Comparison of ENCODE assay signal across 24 cellular contexts in genomic region chr20:53636725-53637097, GRCh38. TPM values are rescaled to one million over a fixed set of nuclear protein-coding genes. Genes with fewer than 3 reads are reported as not detected.
DNase-seq lines count a peak whose midpoint lies in the region; ATAC-seq and TF ChIP-seq lines count a peak whose summit lies in the region.
"Had no signal": no experiment of that assay in that cellular context is flagged by ENCODE, and none has a peak within 500 bp of the region (broad histone marks: within the 10 kb centered on the region; RNA-seq: fewer than 3 reads in every experiment).

No MANE protein-coding gene starts in this region.

- H3K4me2 ChIP-seq in OCI-LY1 (ENCODE audit: low read length): no peak overlapping the region

- H3K9me3 Mint-ChIP-seq in activated naive CD4-positive, alpha-beta T cell treated with anti-CD3 and anti-CD28 coated beads, Interleukin-2, amount 10 ng/mL, durations not matched to agents 7 days and 5 days: peaks cover 5% of the 10 kb centered on the region
- no peaks in the 10 kb centered on the region for H3K9me3 Mint-ChIP-seq in activated naive CD4-positive, alpha-beta T cell treated with anti-CD3 and anti-CD28 coated beads for 36 hours
- no peaks in the 10 kb centered on the region for H3K9me3 Mint-ChIP-seq in central memory CD8-positive, alpha-beta T cell
- H3K9me3 Mint-ChIP-seq in stimulated activated naive CD8-positive, alpha-beta T cell treated with anti-CD3 and anti-CD28 coated beads, Interleukin-15, amount 100 ng/mL, for 72 hours: no peaks in the 10 kb centered on the region
- H3K9me3 Mint-ChIP-seq in endodermal cell: peaks cover 2% of the 10 kb centered on the region
- H3K9me3 Mint-ChIP-seq: immature natural killer cell had no signal

- WGBS in gastroesophageal sphincter (ENCODE audit: low coverage in 1 of 2), 2 donors: 88 to 91% methylated on average over 1 of the region's 1 CpG
- 89 to 100% methylated on average over 1 of the region's 1 CpG for WGBS in endodermal cell (ENCODE audit: insufficient coverage in 1 of 2, insufficient read length in 1 of 2), 2 experiments

- H3K4me3 Mint-ChIP-seq in activated naive CD4-positive, alpha-beta T cell treated with anti-CD3 and anti-CD28 coated beads, Interleukin-2, amount 10 ng/mL, durations not matched to agents 7 days and 5 days: no peak overlapping the region
- no peak overlapping the region for H3K4me3 Mint-ChIP-seq in activated naive CD4-positive, alpha-beta T cell treated with anti-CD3 and anti-CD28 coated beads for 36 hours
- H3K4me3 Mint-ChIP-seq in central memory CD8-positive, alpha-beta T cell: no peak overlapping the region
- no peak overlapping the region for H3K4me3 Mint-ChIP-seq in stimulated activated naive CD8-positive, alpha-beta T cell treated with anti-CD3 and anti-CD28 coated beads, Interleukin-15, amount 100 ng/mL, for 72 hours
- H3K4me3 Mint-ChIP-seq in endodermal cell: no peak overlapping the region
- H3K4me3 Mint-ChIP-seq: immature natural killer cell had no signal

- no peak for TF ChIP-seq POLR2A in gastroesophageal sphincter (IDR thresholded peaks at IDR 0.05)

- no peak overlapping the region for H2AFZ ChIP-seq in OCI-LY1 (ENCODE audit: low read length)

- no peaks in the 10 kb centered on the region for H4K20me1 ChIP-seq in OCI-LY1 (ENCODE audit: insufficient read depth, low read length)

- H3K27me3 Mint-ChIP-seq in activated naive CD4-positive, alpha-beta T cell treated with anti-CD3 and anti-CD28 coated beads, Interleukin-2, amount 10 ng/mL, durations not matched to agents 7 days and 5 days: no peaks in the 10 kb centered on the region
- H3K27me3 Mint-ChIP-seq in activated naive CD4-positive, alpha-beta T cell treated with anti-CD3 and anti-CD28 coated beads for 36 hours (ENCODE audit: low read depth): no peaks in the 10 kb centered on the region
- no peaks in the 10 kb centered on the region for H3K27me3 Mint-ChIP-seq in central memory CD8-positive, alpha-beta T cell
- no peaks in the 10 kb centered on the region for H3K27me3 Mint-ChIP-seq in stimulated activated naive CD8-positive, alpha-beta T cell treated with anti-CD3 and anti-CD28 coated beads, Interleukin-15, amount 100 ng/mL, for 72 hours
- no peaks in the 10 kb centered on the region for H3K27me3 Mint-ChIP-seq in endodermal cell (ENCODE audit: insufficient read depth)

- H3K9ac ChIP-seq in OCI-LY1 (ENCODE audit: low read length) (no peak overlapping the region), endodermal cell (ENCODE audit: extremely low read depth, low read length, poor library complexity, severe bottlenecking) (no peak overlapping the region)

- ATAC-seq in central memory CD8-positive, alpha-beta T cell (replicated peaks; ENCODE audit: extremely low read depth, poor library complexity, severe bottlenecking): no peak
- no peak for ATAC-seq in stimulated activated naive CD8-positive, alpha-beta T cell treated with anti-CD3 and anti-CD28 coated beads, Interleukin-15, amount 100 ng/mL, for 72 hours
- no peak for ATAC-seq in gastroesophageal sphincter
- ATAC-seq: left ventricle myocardium superior, mucosa of descending colon had no signal

- H3F3A ChIP-seq in OCI-LY1 (ENCODE audit: insufficient read depth, low read length): no peaks in the 10 kb centered on the region

- intact Hi-C loops in activated naive CD4-positive, alpha-beta T cell treated with anti-CD3 and anti-CD28 coated beads for 36 hours (cut with micrococcal nuclease): no loop called here

- no peaks in the 10 kb centered on the region for H3K9me2 ChIP-seq in OCI-LY1 (ENCODE audit: low read depth, low read length)

- H3K27ac ChIP-seq in OCI-LY1 (ENCODE audit: low read depth, low read length, poor library complexity, severe bottlenecking): peak overlapping the region; percentile 51
- no peak overlapping the region for H3K27ac ChIP-seq in gastroesophageal sphincter
- H3K27ac ChIP-seq in endodermal cell (ENCODE audit: low read depth, low read length): no peak overlapping the region
- H3K27ac ChIP-seq: C4-2B had no signal

- no peaks in the 10 kb centered on the region for H3K27me3 ChIP-seq in OCI-LY1 (ENCODE audit: insufficient read depth, low read length)
- no peaks in the 10 kb centered on the region for H3K27me3 ChIP-seq in gastroesophageal sphincter
- no peaks in the 10 kb centered on the region for H3K27me3 ChIP-seq in endodermal cell (ENCODE audit: control insufficient read depth, insufficient read depth, low read length, poor library complexity, severe bottlenecking)

- CTCF ChIA-PET in activated naive CD4-positive, alpha-beta T cell treated with anti-CD3 and anti-CD28 coated beads, Interleukin-2, amount 10 ng/mL, durations not matched to agents 7 days and 5 days (lab: Charles Lee): no interaction called here
- CTCF ChIA-PET in activated naive CD4-positive, alpha-beta T cell treated with anti-CD3 and anti-CD28 coated beads for 36 hours (lab: Charles Lee): interaction anchor here (0.6 to 0.7 kb wide), 3 partner anchors 19 to 1329 kb away, joined by 3 to 4 read pairs (median 3); no protein-coding TSS in a partner anchor

- H3K79me2 ChIP-seq in OCI-LY1 (ENCODE audit: insufficient read depth, low read length): no peaks in the 10 kb centered on the region

- no peak for DNase-seq in activated naive CD4-positive, alpha-beta T cell treated with anti-CD3 and anti-CD28 coated beads, Interleukin-2, amount 10 ng/mL, durations not matched to agents 7 days and 5 days
- no peak for DNase-seq in activated naive CD4-positive, alpha-beta T cell treated with anti-CD3 and anti-CD28 coated beads for 36 hours
- no peak for DNase-seq in central memory CD8-positive, alpha-beta T cell (ENCODE audit: low spot score in 2 of 2)
- DNase-seq in stimulated activated naive CD8-positive, alpha-beta T cell treated with anti-CD3 and anti-CD28 coated beads, Interleukin-15, amount 100 ng/mL, for 72 hours: no peak
- DNase-seq in endodermal cell (no peak), NOMO-1 treated with DMSO at 0.1 percent for 48 hours (lab: John Stamatoyannopoulos, UW; ENCODE audit: unreplicated experiment) (no peak)
- DNase-seq: activated CD4-positive, alpha-beta T cell treated with anti-CD3 and anti-CD28 coated beads for 48 hours; activated CD8-positive, alpha-beta memory T cell treated with anti-CD3 and anti-CD28 coated beads, Interleukin-2, amount 50 U/mL, for 4 hours; activated effector memory CD4-positive, alpha-beta T cell treated with Interleukin-2 at 50 U/mL for 16 hours; anterior cingulate cortex; GDM1; immature natural killer cell; left ventricle myocardium superior; mucosa of descending colon; NCI-H1092 treated with DMSO at 0.1 percent for 48 hours; NCI-H2081 treated with DMSO at 0.1 percent for 48 hours; NCI-H510A; nucleus accumbens; retina; stimulated activated CD4-positive, alpha-beta T cell treated with anti-CD3 and anti-CD28 coated beads, Interleukin-4, amount 100 ng/mL, for 4 hours; substantia nigra had no signal

- no peaks in the 10 kb centered on the region for H3K36me3 ChIP-seq in OCI-LY1 (ENCODE audit: insufficient read depth, low read length)
- no peaks in the 10 kb centered on the region for H3K36me3 ChIP-seq in gastroesophageal sphincter
- no peaks in the 10 kb centered on the region for H3K36me3 ChIP-seq in endodermal cell (ENCODE audit: control insufficient read depth, insufficient read depth, low read length)

- H3K9me3 ChIP-seq in OCI-LY1 (ENCODE audit: low read length) (no peaks in the 10 kb centered on the region), gastroesophageal sphincter (no peaks in the 10 kb centered on the region), endodermal cell (ENCODE audit: control insufficient read depth, low read length) (no peaks in the 10 kb centered on the region)
- H3K9me3 ChIP-seq: mucosa of descending colon had no signal

- TF ChIP-seq EP300 in gastroesophageal sphincter (IDR thresholded peaks at IDR 0.05): no peak

- H3K27ac Mint-ChIP-seq in activated naive CD4-positive, alpha-beta T cell treated with anti-CD3 and anti-CD28 coated beads, Interleukin-2, amount 10 ng/mL, durations not matched to agents 7 days and 5 days: peak overlapping the region; percentile 70
- H3K27ac Mint-ChIP-seq in activated naive CD4-positive, alpha-beta T cell treated with anti-CD3 and anti-CD28 coated beads for 36 hours: no peak overlapping the region
- H3K27ac Mint-ChIP-seq in central memory CD8-positive, alpha-beta T cell (ENCODE audit: low read depth): peak overlapping the region; percentile 86
- peak overlapping the region; percentile 0 to 88 for H3K27ac Mint-ChIP-seq in stimulated activated naive CD8-positive, alpha-beta T cell treated with anti-CD3 and anti-CD28 coated beads, Interleukin-15, amount 100 ng/mL, for 72 hours
- no peak overlapping the region for H3K27ac Mint-ChIP-seq in endodermal cell

- peaks cover 44% of the 10 kb centered on the region for H3K4me1 Mint-ChIP-seq in activated naive CD4-positive, alpha-beta T cell treated with anti-CD3 and anti-CD28 coated beads, Interleukin-2, amount 10 ng/mL, durations not matched to agents 7 days and 5 days
- peaks cover 20% of the 10 kb centered on the region for H3K4me1 Mint-ChIP-seq in activated naive CD4-positive, alpha-beta T cell treated with anti-CD3 and anti-CD28 coated beads for 36 hours (ENCODE audit: low read depth)
- H3K4me1 Mint-ChIP-seq in central memory CD8-positive, alpha-beta T cell: peaks cover 40% of the 10 kb centered on the region
- H3K4me1 Mint-ChIP-seq in stimulated activated naive CD8-positive, alpha-beta T cell treated with anti-CD3 and anti-CD28 coated beads, Interleukin-15, amount 100 ng/mL, for 72 hours: peaks cover 42% of the 10 kb centered on the region
- no peaks in the 10 kb centered on the region for H3K4me1 Mint-ChIP-seq in endodermal cell

- H3K4me1 ChIP-seq in OCI-LY1 (ENCODE audit: insufficient read depth, low read length, severe bottlenecking): peaks cover 46% of the 10 kb centered on the region
- no peaks in the 10 kb centered on the region for H3K4me1 ChIP-seq in gastroesophageal sphincter
- H3K4me1 ChIP-seq in endodermal cell (ENCODE audit: control insufficient read depth, insufficient read depth, low read length): no peaks in the 10 kb centered on the region

- H3K4me3 ChIP-seq in OCI-LY1 (ENCODE audit: low read depth, low read length, poor library complexity, severe bottlenecking): no peak overlapping the region
- no peak overlapping the region for H3K4me3 ChIP-seq in gastroesophageal sphincter
- no peak overlapping the region for H3K4me3 ChIP-seq in endodermal cell (ENCODE audit: low read length)
- H3K4me3 ChIP-seq: mucosa of descending colon had no signal

- H3K36me3 Mint-ChIP-seq in activated naive CD4-positive, alpha-beta T cell treated with anti-CD3 and anti-CD28 coated beads, Interleukin-2, amount 10 ng/mL, durations not matched to agents 7 days and 5 days: no peaks in the 10 kb centered on the region
- H3K36me3 Mint-ChIP-seq in activated naive CD4-positive, alpha-beta T cell treated with anti-CD3 and anti-CD28 coated beads for 36 hours (ENCODE audit: low read depth): no peaks in the 10 kb centered on the region
- H3K36me3 Mint-ChIP-seq in central memory CD8-positive, alpha-beta T cell (ENCODE audit: insufficient read depth): peaks cover 3% of the 10 kb centered on the region
- H3K36me3 Mint-ChIP-seq in endodermal cell (ENCODE audit: low read depth): no peaks in the 10 kb centered on the region
- H3K36me3 Mint-ChIP-seq: immature natural killer cell had no signal

- TF ChIP-seq CTCF in OCI-LY1 (IDR thresholded peaks at IDR 0.05; ENCODE audit: low read length) (no peak), gastroesophageal sphincter (IDR thresholded peaks at IDR 0.05) (no peak), endodermal cell (conservative IDR thresholded peaks at IDR 0.05) (no peak)

RNA-seq across cellular contexts. Expression of gene ZNF217, which starts 43.1 kb away (rescaled TPM):
- total RNA-seq in activated naive CD4-positive, alpha-beta T cell treated with anti-CD3 and anti-CD28 coated beads for 36 hours: 10 to 100 TPM; 37.2 to 38.3 TPM
- 10 to 100 TPM; 11.8 to 18.7 (median 15.1) TPM for total RNA-seq in gastroesophageal sphincter
- 100 to 1,000 TPM; 100 to 123 TPM for total RNA-seq in endodermal cell
- 45.7 TPM for polyA plus RNA-seq in endodermal cell (2013, experiment 1 of 2)
- 46.1 TPM for polyA plus RNA-seq in endodermal cell (2013, experiment 2 of 2)

Comparison
In these comparisons a context has a peak if more than half of its experiments do, and no peak if none do; other contexts are left out.
1. H3K27ac Mint-ChIP-seq: peak in activated naive CD4-positive, alpha-beta T cell treated with anti-CD3 and anti-CD28 coated beads, Interleukin-2, amount 10 ng/mL, durations not matched to agents 7 days and 5 days (single experiment), central memory CD8-positive, alpha-beta T cell (single experiment) and stimulated activated naive CD8-positive, alpha-beta T cell treated with anti-CD3 and anti-CD28 coated beads, Interleukin-15, amount 100 ng/mL, for 72 hours (2 of 2); none in activated naive CD4-positive, alpha-beta T cell treated with anti-CD3 and anti-CD28 coated beads for 36 hours (single experiment) and endodermal cell (single experiment).